Comparison of ENCODE assay signal across 22 cellular contexts in the genomic region with DNA sequence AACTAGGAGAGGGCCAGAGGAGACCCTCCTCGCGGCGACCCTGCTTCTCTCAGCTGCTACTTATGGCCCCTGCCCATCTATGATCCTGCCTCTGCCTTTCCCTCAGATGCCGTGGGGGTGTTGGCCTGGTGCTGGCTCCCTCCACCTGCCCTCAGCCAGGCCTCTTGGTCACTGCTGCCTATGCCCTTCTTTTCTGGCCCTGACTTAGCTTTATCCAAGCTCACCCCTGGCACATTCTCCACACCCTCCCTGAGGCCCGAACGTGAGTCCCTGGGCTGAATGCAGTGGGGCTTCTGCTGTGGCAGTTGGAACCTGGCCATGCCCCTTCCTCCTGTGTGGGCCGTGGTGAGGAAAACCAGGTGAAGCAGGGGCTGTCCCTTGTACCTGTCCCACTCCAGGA. TPM values are rescaled to one million over a fixed set of nuclear protein-coding genes. Genes with fewer than 3 reads are reported as not detected.
DNase-seq lines count a peak whose midpoint lies in the region; ATAC-seq and TF ChIP-seq lines count a peak whose summit lies in the region.
"Had no signal": no experiment of that assay in that cellular context is flagged by ENCODE, and none has a peak within 500 bp of the region (broad histone marks: within the 10 kb centered on the region; RNA-seq: fewer than 3 reads in every experiment).

No MANE protein-coding gene starts in this region.

- no peaks in the 10 kb centered on the region for H3K27me3 Mint-ChIP-seq in activated naive CD4-positive, alpha-beta T cell treated with anti-CD3 and anti-CD28 coated beads, Interleukin-2, amount 50 U/mL, for 24 hours
- H3K27me3 Mint-ChIP-seq in stimulated activated memory B cell treated with anti-CD40 and anti-IgM and Interleukin-4, amounts not matched to agents 10 μg/mL and 1 μg/mL and 100 μg/mL, for 72 hours = no peaks in the 10 kb centered on the region
- H3K27me3 Mint-ChIP-seq: activated CD8-positive, alpha-beta memory T cell treated with anti-CD3 and anti-CD28 coated beads, Interleukin-2, amount 10 ng/mL, durations not matched to agents 7 days and 5 days; stimulated activated naive CD8-positive, alpha-beta T cell treated with anti-CD3 and anti-CD28 coated beads, Interleukin-15, Interleukin-2, amounts not matched to agents 100 ng/mL and 50 ng/mL, for 24 hours had no signal

- no peak overlapping the region for H3K4me3 Mint-ChIP-seq in activated naive CD4-positive, alpha-beta T cell treated with anti-CD3 and anti-CD28 coated beads, Interleukin-2, amount 50 U/mL, for 24 hours
- no peak overlapping the region for H3K4me3 Mint-ChIP-seq in stimulated activated memory B cell treated with anti-CD40 and anti-IgM and Interleukin-4, amounts not matched to agents 10 μg/mL and 1 μg/mL and 100 μg/mL, for 72 hours
- H3K4me3 Mint-ChIP-seq: activated CD8-positive, alpha-beta memory T cell treated with anti-CD3 and anti-CD28 coated beads, Interleukin-2, amount 10 ng/mL, durations not matched to agents 7 days and 5 days; stimulated activated naive CD8-positive, alpha-beta T cell treated with anti-CD3 and anti-CD28 coated beads, Interleukin-15, Interleukin-2, amounts not matched to agents 100 ng/mL and 50 ng/mL, for 24 hours had no signal

- no peaks in the 10 kb centered on the region for H3K9me2 ChIP-seq in Loucy (replicated peaks; ENCODE audit: low read depth, low read length)

- peaks cover 56% of the 10 kb centered on the region; the same call in 1 of the 2 replicates for H3K36me3 ChIP-seq in Loucy (ENCODE audit: insufficient read depth, low read length)
- peaks cover 61% of the 10 kb centered on the region for H3K36me3 ChIP-seq in effector memory CD4-positive, alpha-beta T cell (ENCODE audit: control insufficient read depth, insufficient read depth, low read length)
- H3K36me3 ChIP-seq in left lung = peaks cover 0 to 51% of the 10 kb centered on the region in 2 donors
- peaks cover 48% of the 10 kb centered on the region for H3K36me3 ChIP-seq in WERI-Rb-1

- peaks cover 3% of the 10 kb centered on the region; the same call in 1 of the 2 replicates for H3F3A ChIP-seq in Loucy (ENCODE audit: low read depth)

- H3K36me3 Mint-ChIP-seq in activated naive CD4-positive, alpha-beta T cell treated with anti-CD3 and anti-CD28 coated beads, Interleukin-2, amount 50 U/mL, for 24 hours = no peaks in the 10 kb centered on the region
- H3K36me3 Mint-ChIP-seq in stimulated activated memory B cell treated with anti-CD40 and anti-IgM and Interleukin-4, amounts not matched to agents 10 μg/mL and 1 μg/mL and 100 μg/mL, for 72 hours = peaks cover 16% of the 10 kb centered on the region

- peak overlapping the region; percentile 86 for H3K4me2 ChIP-seq in Loucy (ENCODE audit: low read depth, low read length, poor library complexity, severe bottlenecking)
- H3K4me2 ChIP-seq: A549, hepatocyte had no signal

- peak overlapping the region; percentile 55 for H3K27ac Mint-ChIP-seq in activated naive CD4-positive, alpha-beta T cell treated with anti-CD3 and anti-CD28 coated beads, Interleukin-2, amount 50 U/mL, for 24 hours
- peak overlapping the region; percentile 58 for H3K27ac Mint-ChIP-seq in stimulated activated memory B cell treated with anti-CD40 and anti-IgM and Interleukin-4, amounts not matched to agents 10 μg/mL and 1 μg/mL and 100 μg/mL, for 72 hours

- DNase-seq in activated naive CD4-positive, alpha-beta T cell (lab: John Stamatoyannopoulos, UW) = no peak
- DNase-seq in effector memory CD4-positive, alpha-beta T cell = no peak
- DNase-seq in left lung (no peak), GOT3 (lab: John Stamatoyannopoulos, UW) (no peak), WERI-Rb-1 (no peak)
- DNase-seq: activated CD8-positive, alpha-beta memory T cell treated with anti-CD3 and anti-CD28 coated beads, Interleukin-2, amount 10 ng/mL, durations not matched to agents 7 days and 5 days; activated effector memory CD4-positive, alpha-beta T cell treated with Interleukin-2 at 50 U/mL for 16 hours; amygdala; central memory CD4-positive, alpha-beta T cell; NCI-H1694; NCI-H2227 treated with DMSO at 0.1 percent for 48 hours; NCI-H82; Peyer's patch had no signal

- TF ChIP-seq CTCF in Loucy (conservative IDR thresholded peaks at IDR 0.05; ENCODE audit: low read length) (no peak), left lung (IDR thresholded peaks at IDR 0.05) (no peak), WERI-Rb-1 (IDR thresholded peaks at IDR 0.05; ENCODE audit: low read depth, low read length) (no peak)

- H3K4me1 Mint-ChIP-seq in activated naive CD4-positive, alpha-beta T cell treated with anti-CD3 and anti-CD28 coated beads, Interleukin-2, amount 50 U/mL, for 24 hours = peaks cover 41% of the 10 kb centered on the region
- peaks cover 58% of the 10 kb centered on the region for H3K4me1 Mint-ChIP-seq in stimulated activated memory B cell treated with anti-CD40 and anti-IgM and Interleukin-4, amounts not matched to agents 10 μg/mL and 1 μg/mL and 100 μg/mL, for 72 hours

- no peak for ATAC-seq in stimulated activated memory B cell treated with anti-CD40 and anti-IgM and Interleukin-4, amounts not matched to agents 10 μg/mL and 1 μg/mL and 100 μg/mL, for 72 hours
- ATAC-seq in left lung = no peak
- ATAC-seq: A549; activated CD4-positive, CD25-positive, alpha-beta regulatory T cell treated with anti-CD3 and anti-CD28 coated beads, Interleukin-2, amount 50 U/mL, for 24 hours; activated CD8-positive, alpha-beta memory T cell treated with anti-CD3 and anti-CD28 coated beads, Interleukin-2, amount 10 ng/mL, durations not matched to agents 7 days and 5 days; HCT116 had no signal

- H4K20me1 ChIP-seq in Loucy (ENCODE audit: insufficient read depth, low read length, poor library complexity, severe bottlenecking) = peaks cover 63% of the 10 kb centered on the region

- intact Hi-C loops in left lung (cut with DNase I) = no loop called here

- H3K27me3 ChIP-seq in Loucy (ENCODE audit: insufficient read depth, low read length, poor library complexity, severe bottlenecking) (no peaks in the 10 kb centered on the region), left lung (no peaks in the 10 kb centered on the region), WERI-Rb-1 (ENCODE audit: insufficient read depth, low read depth, severe bottlenecking) (no peaks in the 10 kb centered on the region)
- no peaks in the 10 kb centered on the region for H3K27me3 ChIP-seq in effector memory CD4-positive, alpha-beta T cell (replicated peaks; ENCODE audit: control insufficient read depth, insufficient read depth, low read length, poor library complexity, severe bottlenecking)
- H3K27me3 ChIP-seq: hepatocyte, Peyer's patch had no signal

- H3K9me3 ChIP-seq in Loucy (ENCODE audit: insufficient read depth, low read depth, low read length) = no peaks in the 10 kb centered on the region
- no peaks in the 10 kb centered on the region for H3K9me3 ChIP-seq in effector memory CD4-positive, alpha-beta T cell (ENCODE audit: control insufficient read depth, low read length)
- no peaks in the 10 kb centered on the region for H3K9me3 ChIP-seq in left lung
- no peaks in the 10 kb centered on the region for H3K9me3 ChIP-seq in WERI-Rb-1 (ENCODE audit: severe bottlenecking)
- H3K9me3 ChIP-seq: A549, Peyer's patch had no signal

- H2AFZ ChIP-seq in Loucy (ENCODE audit: low read length) = no peak overlapping the region
- H2AFZ ChIP-seq: hepatocyte had no signal

- H3K79me2 ChIP-seq in Loucy (ENCODE audit: insufficient read depth, low read length) = peaks cover 73% of the 10 kb centered on the region

- H3K4me1 ChIP-seq in Loucy (ENCODE audit: insufficient read depth, low read length, poor library complexity, severe bottlenecking) = peaks cover 41% of the 10 kb centered on the region
- H3K4me1 ChIP-seq in effector memory CD4-positive, alpha-beta T cell (ENCODE audit: control insufficient read depth, insufficient read depth, low read length, poor library complexity, severe bottlenecking) = peaks cover 26% of the 10 kb centered on the region
- peaks cover 24 to 58% of the 10 kb centered on the region in 2 donors for H3K4me1 ChIP-seq in left lung

- no peaks in the 10 kb centered on the region for H3K9me3 Mint-ChIP-seq in activated naive CD4-positive, alpha-beta T cell treated with anti-CD3 and anti-CD28 coated beads, Interleukin-2, amount 50 U/mL, for 24 hours
- no peaks in the 10 kb centered on the region for H3K9me3 Mint-ChIP-seq in stimulated activated memory B cell treated with anti-CD40 and anti-IgM and Interleukin-4, amounts not matched to agents 10 μg/mL and 1 μg/mL and 100 μg/mL, for 72 hours
- H3K9me3 Mint-ChIP-seq: stimulated activated naive CD8-positive, alpha-beta T cell treated with anti-CD3 and anti-CD28 coated beads, Interleukin-15, Interleukin-2, amounts not matched to agents 100 ng/mL and 50 ng/mL, for 24 hours had no signal

- no peak overlapping the region for H3K9ac ChIP-seq in Loucy (ENCODE audit: low read depth, low read length, poor library complexity, severe bottlenecking)

- peak overlapping the region; percentile 38 for H3K27ac ChIP-seq in effector memory CD4-positive, alpha-beta T cell (ENCODE audit: insufficient read depth, low read length, poor library complexity, severe bottlenecking)
- H3K27ac ChIP-seq in left lung = no peak overlapping the region
- no peak overlapping the region for H3K27ac ChIP-seq in WERI-Rb-1
- H3K27ac ChIP-seq: A549, hepatocyte, SK-N-MC had no signal

- H3K4me3 ChIP-seq in Loucy (ENCODE audit: low read length, poor library complexity, severe bottlenecking) = no peak overlapping the region
- no peak overlapping the region for H3K4me3 ChIP-seq in effector memory CD4-positive, alpha-beta T cell (ENCODE audit: insufficient read depth, low read depth, low read length, poor library complexity, severe bottlenecking)
- no peak overlapping the region for H3K4me3 ChIP-seq in left lung
- no peak overlapping the region for H3K4me3 ChIP-seq in WERI-Rb-1 (ENCODE audit: low read depth, low read length)
- H3K4me3 ChIP-seq: A549, hepatocyte, Peyer's patch, SK-N-MC had no signal

RNA-seq across cellular contexts. Expression of a gene that starts 19.8 kb away (rescaled TPM):
- 100 to 1,000 TPM in 1 of 2 donors, 10 to 100 TPM in 1; 63.2 to 374 TPM for total RNA-seq in left lung
